Comparison of ENCODE assay signal across 10 cellular contexts in the genomic region with DNA sequence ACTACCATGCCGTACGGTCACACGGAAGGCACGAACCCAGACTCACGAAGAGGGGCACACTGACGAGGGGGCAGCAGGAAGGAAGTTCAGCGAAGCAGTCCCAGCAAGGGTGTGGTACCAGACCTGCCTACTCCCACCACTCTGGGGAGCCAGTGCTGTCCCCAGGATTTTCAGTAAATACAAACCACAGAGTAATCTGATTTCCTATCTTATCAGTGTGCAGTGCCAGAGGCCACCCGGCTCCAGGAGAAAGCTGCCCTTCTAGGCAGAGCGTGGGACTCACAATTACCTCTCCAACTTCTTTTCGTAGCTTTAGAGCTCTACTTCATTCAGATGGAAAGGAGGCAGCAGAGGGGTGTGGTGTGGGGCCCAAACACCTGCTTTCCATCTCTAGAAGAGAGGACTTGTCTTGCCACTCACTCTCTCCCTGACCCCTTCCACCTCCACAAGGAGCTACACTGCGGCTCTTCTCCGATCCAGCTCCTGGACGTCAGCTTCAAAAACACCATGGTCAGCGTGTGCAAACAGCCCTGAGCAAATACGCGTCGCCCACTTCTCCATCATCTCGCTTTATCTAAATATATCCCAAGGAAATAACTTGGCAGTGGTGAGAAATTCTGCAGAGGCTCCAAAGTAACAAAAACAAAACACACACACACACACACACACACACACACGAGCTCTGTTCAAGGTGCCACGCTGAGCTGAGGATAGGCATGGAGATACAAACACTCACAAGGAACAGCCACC.
A peak's percentile ranks its signal among the peaks of the same experiment; 100 is the strongest.
DNase-seq lines count a peak whose midpoint lies in the region; ATAC-seq and TF ChIP-seq lines count a peak whose summit lies in the region.
"Had no signal": no experiment of that assay in that cellular context is flagged by ENCODE, and none has a peak within 500 bp of the region (broad histone marks: within the 10 kb centered on the region; RNA-seq: fewer than 3 reads in every experiment).

No MANE protein-coding gene starts in this region.

- CTCF ChIA-PET in activated CD4-positive, alpha-beta T cell treated with anti-CD3 and anti-CD28 coated beads, Interleukin-2, amount 10 ng/mL, durations not matched to agents 7 days and 5 days (lab: Charles Lee) = interaction anchor here (0.6 to 3.6 kb wide), 3 partner anchors 10 to 191 kb away, joined by 3 to 11 read pairs (median 3); no protein-coding TSS in a partner anchor

- peaks cover 62% of the 10 kb centered on the region for H3K4me1 Mint-ChIP-seq in activated CD4-positive, alpha-beta T cell treated with anti-CD3 and anti-CD28 coated beads, Interleukin-2, amount 10 ng/mL, durations not matched to agents 7 days and 5 days
- peaks cover 59% of the 10 kb centered on the region for H3K4me1 Mint-ChIP-seq in activated CD4-positive, alpha-beta T cell treated with anti-CD3 and anti-CD28 coated beads, Interleukin-2, amount 10 ng/mL, durations not matched to agents 24 days and 14 days
- peaks cover 61% of the 10 kb centered on the region for H3K4me1 Mint-ChIP-seq in mesothelial cell of epicardium
- H3K4me1 Mint-ChIP-seq in CD14-positive monocyte = peaks cover 10% of the 10 kb centered on the region

- no peak for TF ChIP-seq POLR2A in transverse colon (IDR thresholded peaks at IDR 0.05)

- in situ Hi-C loops in brain microvascular endothelial cell (cut with HindIII; ENCODE audit: low pct_ligation_motif_present, low sequenced_read_pairs) (loop anchor here (25.0 kb wide), 1 partner anchor 189 kb away; no protein-coding TSS in a partner anchor), transverse colon (cut with MboI; ENCODE audit: low pct_ligation_motif_present in 1 of 4, low pct_unique_long_range_greater_than_20kb in 1 of 4, low sequenced_read_pairs in 3 of 4) (no loop called here)

- peaks cover 36 to 65% (median 48%) of the 10 kb centered on the region in 4 donors for H3K4me1 ChIP-seq in transverse colon

- DNase-seq in activated CD4-positive, alpha-beta T cell treated with anti-CD3 and anti-CD28 coated beads, Interleukin-2, amount 10 ng/mL, durations not matched to agents 7 days and 5 days = no peak
- no peak for DNase-seq in activated CD4-positive, alpha-beta T cell treated with anti-CD3 and anti-CD28 coated beads, Interleukin-2, amount 10 ng/mL, durations not matched to agents 24 days and 14 days
- peak; percentile 16 for DNase-seq in brain microvascular endothelial cell
- no peak for DNase-seq in mesothelial cell of epicardium (ENCODE audit: low spot score in 2 of 2, unreplicated experiment in 2 of 2)
- no peak for DNase-seq in transverse colon
- no peak for DNase-seq in CD14-positive monocyte (ENCODE audit: low spot score)
- DNase-seq: activated effector memory CD4-positive, alpha-beta T cell treated with Interleukin-2 at 50 U/mL for 16 hours had no signal

- no peaks in the 10 kb centered on the region for H3K36me3 Mint-ChIP-seq in activated CD4-positive, alpha-beta T cell treated with anti-CD3 and anti-CD28 coated beads, Interleukin-2, amount 10 ng/mL, durations not matched to agents 7 days and 5 days (ENCODE audit: low read depth)
- peaks cover 3% of the 10 kb centered on the region for H3K36me3 Mint-ChIP-seq in activated CD4-positive, alpha-beta T cell treated with anti-CD3 and anti-CD28 coated beads, Interleukin-2, amount 10 ng/mL, durations not matched to agents 24 days and 14 days (ENCODE audit: low read depth)
- H3K36me3 Mint-ChIP-seq in mesothelial cell of epicardium (no peaks in the 10 kb centered on the region), CD14-positive monocyte (peaks cover 0 to 2% of the 10 kb centered on the region in 2 donors)

- H3K27me3 ChIP-seq in brain microvascular endothelial cell (replicated peaks) (no peaks in the 10 kb centered on the region), transverse colon (no peaks in the 10 kb centered on the region)

- no peak for ATAC-seq in GM19328 (IDR thresholded peaks at IDR 0.05; ENCODE audit: unreplicated experiment)
- ATAC-seq in HG02885 (IDR thresholded peaks at IDR 0.05; ENCODE audit: poor library complexity, unreplicated experiment) = no peak

- TF ChIP-seq CTCF in brain microvascular endothelial cell (IDR thresholded peaks at IDR 0.05; ENCODE audit: low read depth, low read length, missing control alignments) = no peak
- TF ChIP-seq CTCF in mesothelial cell of epicardium (IDR thresholded peaks at IDR 0.05; ENCODE audit: unreplicated experiment) = no peak
- no peak for TF ChIP-seq CTCF in transverse colon (IDR thresholded peaks at IDR 0.05)
- no peak for TF ChIP-seq CTCF in CD14-positive monocyte (IDR thresholded peaks at IDR 0.05)

- H3K36me3 ChIP-seq in brain microvascular endothelial cell (replicated peaks) (no peaks in the 10 kb centered on the region), transverse colon (no peaks in the 10 kb centered on the region)

- no peaks in the 10 kb centered on the region for H3K9me3 Mint-ChIP-seq in activated CD4-positive, alpha-beta T cell treated with anti-CD3 and anti-CD28 coated beads, Interleukin-2, amount 10 ng/mL, durations not matched to agents 7 days and 5 days
- H3K9me3 Mint-ChIP-seq in activated CD4-positive, alpha-beta T cell treated with anti-CD3 and anti-CD28 coated beads, Interleukin-2, amount 10 ng/mL, durations not matched to agents 24 days and 14 days = no peaks in the 10 kb centered on the region
- no peaks in the 10 kb centered on the region for H3K9me3 Mint-ChIP-seq in mesothelial cell of epicardium
- H3K9me3 Mint-ChIP-seq in CD14-positive monocyte = no peaks in the 10 kb centered on the region

- H3K27ac ChIP-seq in brain microvascular endothelial cell (no peak overlapping the region), transverse colon (peak overlapping the region; percentile 71 to 87 (median 86))

- no peaks in the 10 kb centered on the region for H3K27me3 Mint-ChIP-seq in activated CD4-positive, alpha-beta T cell treated with anti-CD3 and anti-CD28 coated beads, Interleukin-2, amount 10 ng/mL, durations not matched to agents 7 days and 5 days
- no peaks in the 10 kb centered on the region for H3K27me3 Mint-ChIP-seq in activated CD4-positive, alpha-beta T cell treated with anti-CD3 and anti-CD28 coated beads, Interleukin-2, amount 10 ng/mL, durations not matched to agents 24 days and 14 days
- H3K27me3 Mint-ChIP-seq in mesothelial cell of epicardium (ENCODE audit: low read depth) (no peaks in the 10 kb centered on the region), CD14-positive monocyte (ENCODE audit: low read depth in 3 of 3) (no peaks in the 10 kb centered on the region)

- H3K27ac Mint-ChIP-seq in activated CD4-positive, alpha-beta T cell treated with anti-CD3 and anti-CD28 coated beads, Interleukin-2, amount 10 ng/mL, durations not matched to agents 7 days and 5 days = peak overlapping the region; percentile 56
- no peak overlapping the region for H3K27ac Mint-ChIP-seq in activated CD4-positive, alpha-beta T cell treated with anti-CD3 and anti-CD28 coated beads, Interleukin-2, amount 10 ng/mL, durations not matched to agents 24 days and 14 days
- peak overlapping the region; percentile 61 for H3K27ac Mint-ChIP-seq in mesothelial cell of epicardium
- H3K27ac Mint-ChIP-seq in CD14-positive monocyte = peak overlapping the region in 2 of 7 donors; percentile 45 to 55

- H3K4me3 Mint-ChIP-seq in activated CD4-positive, alpha-beta T cell treated with anti-CD3 and anti-CD28 coated beads, Interleukin-2, amount 10 ng/mL, durations not matched to agents 7 days and 5 days = no peak overlapping the region
- H3K4me3 Mint-ChIP-seq in activated CD4-positive, alpha-beta T cell treated with anti-CD3 and anti-CD28 coated beads, Interleukin-2, amount 10 ng/mL, durations not matched to agents 24 days and 14 days = no peak overlapping the region
- H3K4me3 Mint-ChIP-seq in mesothelial cell of epicardium (no peak overlapping the region), CD14-positive monocyte (no peak overlapping the region)

- H3K4me3 ChIP-seq in brain microvascular endothelial cell (ENCODE audit: low read depth, low read length) (no peak overlapping the region), transverse colon (no peak overlapping the region)
- H3K4me3 ChIP-seq: skin epidermis had no signal

- intact Hi-C loops in activated CD4-positive, alpha-beta T cell treated with anti-CD3 and anti-CD28 coated beads, Interleukin-2, amount 10 ng/mL, durations not matched to agents 24 days and 14 days (cut with micrococcal nuclease) = no loop called here
- intact Hi-C loops in transverse colon (cut with DNase I; ENCODE audit: low total_unique reads) = no loop called here
- intact Hi-C loops in CD14-positive monocyte (cut with micrococcal nuclease) = no loop called here

- 36 to 47% methylated on average over 3 to 20 of the region's 20 CpGs for WGBS in transverse colon (ENCODE audit: low coverage in 1 of 2), 2 donors

- H3K9me3 ChIP-seq in transverse colon = no peaks in the 10 kb centered on the region

- POLR2A ChIA-PET in activated CD4-positive, alpha-beta T cell treated with anti-CD3 and anti-CD28 coated beads, Interleukin-2, amount 10 ng/mL, durations not matched to agents 7 days and 5 days (lab: Charles Lee) = no interaction called here

- no peak for TF ChIP-seq EP300 in transverse colon (IDR thresholded peaks at IDR 0.05; ENCODE audit: low read depth)
